16 cellular contexts compared by ENCODE assay signal in genomic region chrX:136671006-136671610, GRCh38. TPM values are rescaled to one million over a fixed set of nuclear protein-coding genes. Genes with fewer than 3 reads are reported as not detected.
DNase-seq lines count a peak whose midpoint lies in the region; ATAC-seq and TF ChIP-seq lines count a peak whose summit lies in the region.
"Had no signal": no experiment of that assay in that cellular context is flagged by ENCODE, and none has a peak within 500 bp of the region (broad histone marks: within the 10 kb centered on the region; RNA-seq: fewer than 3 reads in every experiment).

No MANE protein-coding gene starts in this region.

- no peak overlapping the region for H3K4me3 Mint-ChIP-seq in activated CD4-positive, alpha-beta memory T cell treated with anti-CD3 and anti-CD28 coated beads, Interleukin-2, amount 10 ng/mL, durations not matched to agents 7 days and 5 days
- H3K4me3 Mint-ChIP-seq: neural crest cell had no signal

- peaks cover 88% of the 10 kb centered on the region for H3K36me3 Mint-ChIP-seq in activated CD4-positive, alpha-beta memory T cell treated with anti-CD3 and anti-CD28 coated beads, Interleukin-2, amount 10 ng/mL, durations not matched to agents 7 days and 5 days (ENCODE audit: low read depth)

- DNase-seq in GM12865 (ENCODE audit: low read depth) = peak; percentile 62
- DNase-seq in activated CD4-positive, alpha-beta memory T cell treated with anti-CD3 and anti-CD28 coated beads, Interleukin-2, amount 10 ng/mL, durations not matched to agents 7 days and 5 days = no peak
- DNase-seq in GOT3 (lab: John Stamatoyannopoulos, UW) = no peak
- no peak for DNase-seq in COR-L47 (lab: John Stamatoyannopoulos, UW)
- DNase-seq: activated CD8-positive, alpha-beta memory T cell treated with anti-CD3 and anti-CD28 coated beads, Interleukin-2, amount 50 U/mL, for 4 hours; mammary epithelial cell; NCI-H1417; NCI-H226; thyroid gland had no signal

- ATAC-seq in GM18511 (IDR thresholded peaks at IDR 0.05; ENCODE audit: unreplicated experiment) (peak; percentile 32), HG02884 (IDR thresholded peaks at IDR 0.05; ENCODE audit: unreplicated experiment) (peak; percentile 43), GM21619 (IDR thresholded peaks at IDR 0.05; ENCODE audit: unreplicated experiment) (no peak)

- H3K4me3 ChIP-seq in GM12865 (ENCODE audit: low read depth, low read length) = no peak overlapping the region
- H3K4me3 ChIP-seq: BLaER1, SJSA1, thyroid gland had no signal

- no peaks in the 10 kb centered on the region for H3K27me3 Mint-ChIP-seq in activated CD4-positive, alpha-beta memory T cell treated with anti-CD3 and anti-CD28 coated beads, Interleukin-2, amount 10 ng/mL, durations not matched to agents 7 days and 5 days

- peaks cover 85% of the 10 kb centered on the region for H3K4me1 Mint-ChIP-seq in activated CD4-positive, alpha-beta memory T cell treated with anti-CD3 and anti-CD28 coated beads, Interleukin-2, amount 10 ng/mL, durations not matched to agents 7 days and 5 days

- POLR2A ChIA-PET in activated CD4-positive, alpha-beta memory T cell treated with anti-CD3 and anti-CD28 coated beads, Interleukin-2, amount 10 ng/mL, durations not matched to agents 7 days and 5 days (lab: Charles Lee) = interaction anchor here (1.0 kb wide), 1 partner anchor 19 kb away, joined by 3 read pairs; no protein-coding TSS in a partner anchor

- H3K9me3 Mint-ChIP-seq in activated CD4-positive, alpha-beta memory T cell treated with anti-CD3 and anti-CD28 coated beads, Interleukin-2, amount 10 ng/mL, durations not matched to agents 7 days and 5 days = no peaks in the 10 kb centered on the region

- peak overlapping the region; percentile 52 for H3K27ac Mint-ChIP-seq in activated CD4-positive, alpha-beta memory T cell treated with anti-CD3 and anti-CD28 coated beads, Interleukin-2, amount 10 ng/mL, durations not matched to agents 7 days and 5 days

- no peak for TF ChIP-seq CTCF in GM12865 (IDR thresholded peaks at IDR 0.05; ENCODE audit: insufficient read depth, low read depth, low read length, missing control alignments)

- CTCF ChIA-PET in activated CD4-positive, alpha-beta memory T cell treated with anti-CD3 and anti-CD28 coated beads, Interleukin-2, amount 10 ng/mL, durations not matched to agents 7 days and 5 days (lab: Charles Lee) = interaction anchor here (1.2 kb wide), 1 partner anchor 62 kb away, joined by 3 read pairs; no protein-coding TSS in a partner anchor

RNA-seq across cellular contexts. Expression of gene CD40LG, which starts 23.1 kb away (rescaled TPM):
- 100 to 1,000 TPM; 139 TPM for total RNA-seq in activated CD4-positive, alpha-beta memory T cell treated with anti-CD3 and anti-CD28 coated beads, Interleukin-2, amount 10 ng/mL, durations not matched to agents 7 days and 5 days
- total RNA-seq: glomerular endothelial cell, mammary epithelial cell, neural crest cell, SJSA1, thyroid gland had no signal
